Comparison of ENCODE assay signal across 10 cellular contexts in genomic region chr6:118768904-118769325, GRCh38.
DNase-seq lines count a peak whose midpoint lies in the region; ATAC-seq and TF ChIP-seq lines count a peak whose summit lies in the region.
"Had no signal": no experiment of that assay in that cellular context is flagged by ENCODE, and none has a peak within 500 bp of the region (broad histone marks: within the 10 kb centered on the region; RNA-seq: fewer than 3 reads in every experiment).

No MANE protein-coding gene starts in this region.

- no peaks in the 10 kb centered on the region for H3K27me3 ChIP-seq in psoas muscle (ENCODE audit: insufficient read depth in 3 of 3, low read length in 2 of 3)
- H3K27me3 ChIP-seq: hepatocyte, sigmoid colon had no signal

- WGBS in psoas muscle, 3 donors = 28 to 44% (median 35%) methylated on average over 3 of the region's 3 CpGs

- no peak overlapping the region for H3K4me3 ChIP-seq in choroid plexus epithelial cell (ENCODE audit: low read depth, low read length)
- no peak overlapping the region for H3K4me3 ChIP-seq in psoas muscle
- H3K4me3 ChIP-seq: hepatocyte, sigmoid colon had no signal

- peak; percentile 85 for ATAC-seq in GM19395 (IDR thresholded peaks at IDR 0.05; ENCODE audit: unreplicated experiment)
- ATAC-seq in psoas muscle = peak; percentile 11 to 73 (median 32)

- no peaks in the 10 kb centered on the region for H3K36me3 ChIP-seq in psoas muscle (ENCODE audit: insufficient read depth in 1 of 2, low read depth in 1 of 2)
- H3K36me3 ChIP-seq: sigmoid colon had no signal

- peak overlapping the region; percentile 43 for H3K27ac ChIP-seq in psoas muscle
- H3K27ac ChIP-seq: hepatocyte had no signal

- no peaks in the 10 kb centered on the region for H3K9me3 ChIP-seq in psoas muscle
- H3K9me3 ChIP-seq: sigmoid colon had no signal

- peaks cover 6% of the 10 kb centered on the region for H3K4me1 ChIP-seq in psoas muscle
- H3K4me1 ChIP-seq: sigmoid colon had no signal

- peak; percentile 93 to 94 for DNase-seq in NOMO-1 (lab: John Stamatoyannopoulos, UW; ENCODE audit: unreplicated experiment in 2 of 2)
- peak; percentile 28 for DNase-seq in choroid plexus epithelial cell (ENCODE audit: low read depth)
- DNase-seq in psoas muscle = no peak
- DNase-seq in NCI-H774 (lab: John Stamatoyannopoulos, UW) = no peak
- DNase-seq in NCI-H2171 treated with DMSO at 0.1 percent for 48 hours (lab: John Stamatoyannopoulos, UW) = no peak
- no peak for DNase-seq in DMS53 (lab: John Stamatoyannopoulos, UW)
- no peak for DNase-seq in NCI-H2029 (lab: John Stamatoyannopoulos, UW)
- DNase-seq: sigmoid colon had no signal

- no peak for TF ChIP-seq CTCF in choroid plexus epithelial cell (conservative IDR thresholded peaks at IDR 0.05; ENCODE audit: low read depth, low read length)
- TF ChIP-seq CTCF in psoas muscle (IDR thresholded peaks at IDR 0.05) = no peak

- intact Hi-C loops in psoas muscle (cut with DNase I) = no loop called here

Comparison
In these comparisons a context has a peak if more than half of its experiments do, and no peak if none do; other contexts are left out.
1. DNase-seq: peak in NOMO-1 (2 of 2) and choroid plexus epithelial cell (single experiment); none in psoas muscle (0 of 2), NCI-H774 (single experiment), NCI-H2171 treated with DMSO at 0.1 percent for 48 hours (single experiment), DMS53 (single experiment) and NCI-H2029 (single experiment).